26 cellular contexts compared by ENCODE assay signal in genomic region chr18:6746386-6746960, GRCh38. TPM values are rescaled to one million over a fixed set of nuclear protein-coding genes. Genes with fewer than 3 reads are reported as not detected.
DNase-seq lines count a peak whose midpoint lies in the region; FAIRE-seq and TF ChIP-seq lines count a peak whose summit lies in the region.
"Had no signal": no experiment of that assay in that cellular context is flagged by ENCODE, and none has a peak within 500 bp of the region (broad histone marks: within the 10 kb centered on the region; RNA-seq: fewer than 3 reads in every experiment).

No MANE protein-coding gene starts in this region.

- intact Hi-C loops in MCF 10A (cut with micrococcal nuclease) (loop anchor here (5.0 to 10.0 kb wide), 2 partner anchors 119 to 182 kb away; no protein-coding TSS in a partner anchor), breast epithelium (cut with DNase I; ENCODE audit: low total_unique reads) (no loop called here), vagina (cut with DNase I) (no loop called here)

- no peak for FAIRE-seq in bronchial epithelial cell (lab: Jason Lieb, UNC)
- FAIRE-seq: GM12892 had no signal

- H3K27me3 Mint-ChIP-seq in MCF 10A (ENCODE audit: insufficient read depth, unreplicated experiment): no peaks in the 10 kb centered on the region
- H3K27me3 Mint-ChIP-seq in mesothelial cell of epicardium (ENCODE audit: low read depth): no peaks in the 10 kb centered on the region
- H3K27me3 Mint-ChIP-seq: activated naive CD8-positive, alpha-beta T cell treated with anti-CD3 and anti-CD28 coated beads for 36 hours; stimulated activated naive CD8-positive, alpha-beta T cell treated with anti-CD3 and anti-CD28 coated beads, Interleukin-15, Interleukin-2, amounts not matched to agents 100 ng/mL and 50 ng/mL, for 24 hours had no signal

- H3K27me3 ChIP-seq in breast epithelium (no peaks in the 10 kb centered on the region), bronchial epithelial cell (ENCODE audit: control insufficient read depth, insufficient read depth, low read length) (no peaks in the 10 kb centered on the region), vagina (no peaks in the 10 kb centered on the region)
- H3K27me3 ChIP-seq: left lung, MG63, right lobe of liver, upper lobe of left lung had no signal

- peaks cover 0 to 5% of the 10 kb centered on the region in 2 donors for H3K9me3 ChIP-seq in breast epithelium
- H3K9me3 ChIP-seq in vagina: no peaks in the 10 kb centered on the region
- H3K9me3 ChIP-seq: right lobe of liver had no signal

- POLR2A ChIA-PET in MCF 10A (lab: Yijun Ruan, JAX): interaction anchor here (0.6 kb wide), 1 partner anchor 148 kb away, joined by 3 read pairs; no protein-coding TSS in a partner anchor

- H3K36me3 Mint-ChIP-seq in MCF 10A (ENCODE audit: insufficient read depth, unreplicated experiment) (no peaks in the 10 kb centered on the region), mesothelial cell of epicardium (peaks cover 29% of the 10 kb centered on the region)
- H3K36me3 Mint-ChIP-seq: activated naive CD8-positive, alpha-beta T cell treated with anti-CD3 and anti-CD28 coated beads for 36 hours had no signal

- H3K4me1 ChIP-seq in breast epithelium (no peaks in the 10 kb centered on the region), vagina (peaks cover 20% of the 10 kb centered on the region)
- H3K4me1 ChIP-seq: right lobe of liver, upper lobe of left lung had no signal

- no peak for TF ChIP-seq CTCF in MCF 10A (IDR thresholded peaks at IDR 0.05; ENCODE audit: unreplicated experiment)
- TF ChIP-seq CTCF in breast epithelium (IDR thresholded peaks at IDR 0.05): no peak
- no peak for TF ChIP-seq CTCF in bronchial epithelial cell (IDR thresholded peaks at IDR 0.05; ENCODE audit: insufficient read depth, low read length, severe bottlenecking)
- TF ChIP-seq CTCF in mesothelial cell of epicardium (IDR thresholded peaks at IDR 0.05; ENCODE audit: unreplicated experiment): no peak
- TF ChIP-seq CTCF in vagina (IDR thresholded peaks at IDR 0.05): no peak

- in situ Hi-C loops in G401 (cut with HindIII; ENCODE audit: low sequenced_read_pairs): no loop called here

- H3K27ac Mint-ChIP-seq in MCF 10A (ENCODE audit: low read depth, unreplicated experiment): peak overlapping the region; percentile 52
- peak overlapping the region; percentile 1 for H3K27ac Mint-ChIP-seq in mesothelial cell of epicardium
- H3K27ac Mint-ChIP-seq: activated naive CD8-positive, alpha-beta T cell treated with anti-CD3 and anti-CD28 coated beads for 36 hours; activated T-cell treated with anti-CD3 and anti-CD28 coated beads, Interleukin-2, amount 50 U/mL, for 72 hours; stimulated activated naive CD8-positive, alpha-beta T cell treated with anti-CD3 and anti-CD28 coated beads, Interleukin-15, Interleukin-2, amounts not matched to agents 100 ng/mL and 50 ng/mL, for 24 hours had no signal

- H3K27ac ChIP-seq in breast epithelium: no peak overlapping the region
- peak overlapping the region; percentile 20 for H3K27ac ChIP-seq in vagina
- H3K27ac ChIP-seq: left lung, right lobe of liver, upper lobe of left lung had no signal

- no peaks in the 10 kb centered on the region for H3K9me3 Mint-ChIP-seq in MCF 10A (ENCODE audit: unreplicated experiment)
- peaks cover 21% of the 10 kb centered on the region for H3K9me3 Mint-ChIP-seq in mesothelial cell of epicardium

- BruUV-seq in MCF 10A (replicated peaks; lab: Mats Ljungman, UMichigan): no TSS peak

- H3K36me3 ChIP-seq in breast epithelium: no peaks in the 10 kb centered on the region
- no peaks in the 10 kb centered on the region for H3K36me3 ChIP-seq in bronchial epithelial cell (ENCODE audit: control insufficient read depth, insufficient read depth, low read length)
- H3K36me3 ChIP-seq in vagina: no peaks in the 10 kb centered on the region
- H3K36me3 ChIP-seq: left lung, MG63, right lobe of liver, upper lobe of left lung had no signal

- no peak overlapping the region for H3K4me3 ChIP-seq in breast epithelium
- no peak overlapping the region for H3K4me3 ChIP-seq in bronchial epithelial cell (ENCODE audit: low read depth, low read length)
- no peak overlapping the region for H3K4me3 ChIP-seq in vagina
- H3K4me3 ChIP-seq: left lung, MG63, right lobe of liver, upper lobe of left lung had no signal

- no peak for TF ChIP-seq POLR2A in breast epithelium (IDR thresholded peaks at IDR 0.05)
- no peak for TF ChIP-seq POLR2A in vagina (IDR thresholded peaks at IDR 0.05)

- H3K4me1 Mint-ChIP-seq in MCF 10A (ENCODE audit: insufficient read depth, unreplicated experiment) (peaks cover 43% of the 10 kb centered on the region), mesothelial cell of epicardium (peaks cover 60% of the 10 kb centered on the region)
- H3K4me1 Mint-ChIP-seq: activated naive CD8-positive, alpha-beta T cell treated with anti-CD3 and anti-CD28 coated beads for 36 hours had no signal

- peak; percentile 14 for DNase-seq in MCF 10A (ENCODE audit: unreplicated experiment)
- DNase-seq in breast epithelium (ENCODE audit: low spot score in 2 of 2): no peak
- DNase-seq in bronchial epithelial cell (ENCODE audit: low read depth): peak; percentile 41
- DNase-seq in mesothelial cell of epicardium (ENCODE audit: low spot score in 2 of 2, unreplicated experiment in 2 of 2): no peak
- DNase-seq in vagina (ENCODE audit: extremely low spot score in 2 of 2): no peak
- DNase-seq in G401 (ENCODE audit: low spot score): no peak
- no peak for DNase-seq in GM19238 (ENCODE audit: insufficient read length, low spot score)
- DNase-seq in middle frontal gyrus (ENCODE audit: extremely low spot score, low spot score): no peak
- DNase-seq: 8988T; activated CD8-positive, alpha-beta memory T cell treated with anti-CD3 and anti-CD28 coated beads for 24 hours; activated naive CD8-positive, alpha-beta T cell treated with anti-CD3 and anti-CD28 coated beads for 36 hours; activated T-cell treated with anti-CD3 and anti-CD28 coated beads, Interleukin-2, amount 50 U/mL, for 72 hours; glutamatergic neuron; left lung; MG63; NCI-H1436 treated with DMSO at 0.1 percent for 48 hours; NCI-H2171; NCI-H526; nucleus accumbens; right lobe of liver; SHP77; stimulated activated CD4-positive, alpha-beta T cell treated with anti-CD3 and anti-CD28 coated beads, Interleukin-2, amount 100 ng/mL, for 24 hours; T-helper 2 cell; upper lobe of left lung had no signal

- CTCF ChIA-PET in MCF 10A (lab: Yijun Ruan, JAX): interaction anchor here (0.6 to 2.6 kb wide), 3 partner anchors 11 to 429 kb away, joined by 3 to 7 read pairs (median 3); no protein-coding TSS in a partner anchor

- H3K4me3 Mint-ChIP-seq in MCF 10A (ENCODE audit: unreplicated experiment): peak overlapping the region; percentile 2
- no peak overlapping the region for H3K4me3 Mint-ChIP-seq in mesothelial cell of epicardium
- H3K4me3 Mint-ChIP-seq: activated naive CD8-positive, alpha-beta T cell treated with anti-CD3 and anti-CD28 coated beads for 36 hours; activated T-cell treated with anti-CD3 and anti-CD28 coated beads, Interleukin-2, amount 50 U/mL, for 72 hours; stimulated activated naive CD8-positive, alpha-beta T cell treated with anti-CD3 and anti-CD28 coated beads, Interleukin-15, Interleukin-2, amounts not matched to agents 100 ng/mL and 50 ng/mL, for 24 hours had no signal

RNA-seq across cellular contexts. Expression of gene ARHGAP28, which starts 17.0 kb away (rescaled TPM):
- total RNA-seq in MCF 10A (2022) (1.9 and 3.0 TPM in 2 replicates), breast epithelium (10 to 100 TPM in 2 of 3 donors, 1 to 10 TPM in 1; 7.3 to 13.0 (median 10.8) TPM), bronchial epithelial cell (0.26 and 0.38 TPM in 2 replicates), mesothelial cell of epicardium (153 to 161 TPM (median 159 TPM) in 3 replicates), vagina (7.6 TPM)
- total RNA-seq in G401 (2014; rRNA removed; shearing (Covaris generic)): 0.61 and 1.0 TPM in 2 replicates
- total RNA-seq: activated naive CD8-positive, alpha-beta T cell treated with anti-CD3 and anti-CD28 coated beads for 36 hours; activated T-cell treated with anti-CD3 and anti-CD28 coated beads, Interleukin-2, amount 50 U/mL, for 72 hours had no signal

Comparison
In these comparisons a context has a peak if more than half of its experiments do, and no peak if none do; other contexts are left out.
1. DNase-seq: peak in MCF 10A (single experiment) and bronchial epithelial cell (single experiment); none in breast epithelium (0 of 2), mesothelial cell of epicardium (0 of 2), vagina (0 of 2), G401 (single experiment), GM19238 (single experiment) and middle frontal gyrus (single experiment).
2. RNA of gene ARHGAP28, which starts 17.0 kb away (total RNA-seq): 153 to 161 TPM in mesothelial cell of epicardium; 7.3 to 13.0 TPM in breast epithelium, 7.6 TPM in vagina (single experiment), 1.9 to 3.0 TPM in MCF 10A, 0.61 to 1.0 TPM in G401 and 0.26 to 0.38 TPM in bronchial epithelial cell; every median in the first group is over 10 times any median in the second.